ENCODE assay signal across 24 cellular contexts in genomic region chr14:60214003-60214402, GRCh38. TPM values are rescaled to one million over a fixed set of nuclear protein-coding genes. Genes with fewer than 3 reads are reported as not detected.
DNase-seq lines count a peak whose midpoint lies in the region; ATAC-seq and TF ChIP-seq lines count a peak whose summit lies in the region.
"Had no signal": no experiment of that assay in that cellular context is flagged by ENCODE, and none has a peak within 500 bp of the region (broad histone marks: within the 10 kb centered on the region; RNA-seq: fewer than 3 reads in every experiment).

No MANE protein-coding gene starts in this region.

- no peak overlapping the region for H3K4me2 ChIP-seq in OCI-LY1 (ENCODE audit: low read length)
- H3K4me2 ChIP-seq: PC-9 had no signal

- H3K9me3 ChIP-seq in OCI-LY1 (ENCODE audit: low read length) (no peaks in the 10 kb centered on the region), esophagus muscularis mucosa (no peaks in the 10 kb centered on the region), sigmoid colon (no peaks in the 10 kb centered on the region), HAP-1 (no peaks in the 10 kb centered on the region)

- TF ChIP-seq POLR2A in esophagus muscularis mucosa (IDR thresholded peaks at IDR 0.05; ENCODE audit: low read depth) (no peak), sigmoid colon (IDR thresholded peaks at IDR 0.05) (no peak)

- WGBS in esophagus muscularis mucosa, result 66% methylated on average over 3 of the region's 3 CpGs
- 23 to 64% methylated on average over 3 of the region's 3 CpGs for WGBS in sigmoid colon, 2 donors

- no peaks in the 10 kb centered on the region for H3K27me3 ChIP-seq in OCI-LY1 (ENCODE audit: insufficient read depth, low read length)
- no peaks in the 10 kb centered on the region for H3K27me3 ChIP-seq in esophagus muscularis mucosa
- no peaks in the 10 kb centered on the region for H3K27me3 ChIP-seq in sigmoid colon
- H3K27me3 ChIP-seq in HAP-1 (ENCODE audit: low read depth), result no peaks in the 10 kb centered on the region; the same call in 1 of the 2 replicates

- no peak for TF ChIP-seq EP300 in esophagus muscularis mucosa (IDR thresholded peaks at IDR 0.05)
- no peak for TF ChIP-seq EP300 in sigmoid colon (IDR thresholded peaks at IDR 0.05)

- intact Hi-C loops in esophagus muscularis mucosa (cut with DNase I) (no loop called here), sigmoid colon (cut with DNase I) (no loop called here), Right ventricle myocardium inferior (cut with DNase I) (loop anchor here (5.0 to 10.0 kb wide), 2 partner anchors 91 to 113 kb away; no protein-coding TSS in a partner anchor)

- no peak for TF ChIP-seq CTCF in GM12865 (IDR thresholded peaks at IDR 0.05; ENCODE audit: insufficient read depth, low read depth, low read length, missing control alignments)
- no peak for TF ChIP-seq CTCF in OCI-LY1 (IDR thresholded peaks at IDR 0.05; ENCODE audit: low read length)
- no peak for TF ChIP-seq CTCF in esophagus muscularis mucosa (IDR thresholded peaks at IDR 0.05)
- TF ChIP-seq CTCF in sigmoid colon (IDR thresholded peaks at IDR 0.05), result no peak

- H3K36me3 ChIP-seq in OCI-LY1 (ENCODE audit: insufficient read depth, low read length) (no peaks in the 10 kb centered on the region; the same call in 1 of the 2 replicates), esophagus muscularis mucosa (no peaks in the 10 kb centered on the region), sigmoid colon (no peaks in the 10 kb centered on the region), HAP-1 (replicated peaks) (no peaks in the 10 kb centered on the region)

- H3K4me3 ChIP-seq in GM12865 (ENCODE audit: low read depth, low read length), result peak overlapping the region; percentile 31
- H3K4me3 ChIP-seq in OCI-LY1 (ENCODE audit: low read depth, low read length, poor library complexity, severe bottlenecking), result no peak overlapping the region
- H3K4me3 ChIP-seq in esophagus muscularis mucosa, result no peak overlapping the region
- H3K4me3 ChIP-seq in sigmoid colon, result no peak overlapping the region
- no peak overlapping the region for H3K4me3 ChIP-seq in HAP-1
- H3K4me3 ChIP-seq: PC-9 had no signal

- H3F3A ChIP-seq in OCI-LY1 (ENCODE audit: insufficient read depth, low read length), result no peaks in the 10 kb centered on the region

- no peak overlapping the region for H2AFZ ChIP-seq in OCI-LY1 (ENCODE audit: low read length)
- H2AFZ ChIP-seq: PC-9 had no signal

- no peak overlapping the region for H3K9ac ChIP-seq in OCI-LY1 (ENCODE audit: low read length)

- no peak for ATAC-seq in Right ventricle myocardium inferior
- no peak for ATAC-seq in HG03520 (IDR thresholded peaks at IDR 0.05; ENCODE audit: unreplicated experiment)

- DNase-seq in GM12865 (ENCODE audit: low read depth) (no peak), esophagus muscularis mucosa (ENCODE audit: extremely low spot score) (no peak), sigmoid colon (no peak), mesenteric fat pad (ENCODE audit: low spot score) (no peak), Right ventricle myocardium inferior (ENCODE audit: missing footprints) (no peak), HAP-1 (ENCODE audit: low spot score in 2 of 2) (no peak)
- DNase-seq: Calu3, DMS79 treated with DMSO at 0.1 percent for 48 hours, GF-D8, KBM-7, MV-4-11, NCI-H1105, NCI-H146, NCI-H1930, NCI-H2107, NCI-H524, NCI-H774, PC-9, RPMI8226, SHP77 had no signal

- H3K9me2 ChIP-seq in OCI-LY1 (ENCODE audit: low read depth, low read length), result no peaks in the 10 kb centered on the region

- H4K20me1 ChIP-seq in OCI-LY1 (ENCODE audit: insufficient read depth, low read length), result no peaks in the 10 kb centered on the region

- peaks cover 68% of the 10 kb centered on the region for H3K4me1 ChIP-seq in OCI-LY1 (ENCODE audit: insufficient read depth, low read length, severe bottlenecking)
- peaks cover 6 to 44% (median 32%) of the 10 kb centered on the region in 4 donors for H3K4me1 ChIP-seq in esophagus muscularis mucosa
- peaks cover 0 to 50% (median 38%) of the 10 kb centered on the region in 4 donors for H3K4me1 ChIP-seq in sigmoid colon
- no peaks in the 10 kb centered on the region for H3K4me1 ChIP-seq in HAP-1

- in situ Hi-C loops in HAP-1 (cut with MboI; ENCODE audit: low sequenced_read_pairs), result no loop called here

- H3K27ac ChIP-seq in OCI-LY1 (ENCODE audit: low read depth, low read length, poor library complexity, severe bottlenecking), result peak overlapping the region; percentile 78
- peak overlapping the region in 3 of 4 donors; percentile 44 to 68 (median 59) for H3K27ac ChIP-seq in esophagus muscularis mucosa (replicated peaks in 1 of 4)
- peak overlapping the region; percentile 50 to 85 (median 73) for H3K27ac ChIP-seq in sigmoid colon
- H3K27ac ChIP-seq: 22Rv1, C4-2B, PC-9 had no signal

- no peaks in the 10 kb centered on the region for H3K79me2 ChIP-seq in OCI-LY1 (ENCODE audit: insufficient read depth, low read length)

RNA-seq across cellular contexts. Expression of gene PPM1A, which starts 35.0 kb away (rescaled TPM):
- total RNA-seq in esophagus muscularis mucosa (10 to 100 TPM; 40.4 to 60.2 (median 53.6) TPM), sigmoid colon (10 to 100 TPM; 39.2 to 60.9 (median 54.1) TPM), mesenteric fat pad (58.2 TPM), Right ventricle myocardium inferior (119 TPM)
- 100 to 1,000 TPM in 1 of 3 donors, 10 to 100 TPM in 2; 34.9 to 116 (median 88.9) TPM for polyA plus RNA-seq in sigmoid colon

RNA-seq across cellular contexts. Expression of gene DHRS7, which starts 48.8 kb away (rescaled TPM):
- total RNA-seq in esophagus muscularis mucosa, result 10 to 100 TPM; 46.1 to 70.5 (median 59.5) TPM
- 10 to 100 TPM; 43.7 to 70.9 (median 59.7) TPM for total RNA-seq in sigmoid colon
- polyA plus RNA-seq in sigmoid colon, result 10 to 100 TPM; 18.0 to 49.2 (median 22.7) TPM
- 47.9 TPM for total RNA-seq in mesenteric fat pad
- 34.6 TPM for total RNA-seq in Right ventricle myocardium inferior
